In the genomic region with DNA sequence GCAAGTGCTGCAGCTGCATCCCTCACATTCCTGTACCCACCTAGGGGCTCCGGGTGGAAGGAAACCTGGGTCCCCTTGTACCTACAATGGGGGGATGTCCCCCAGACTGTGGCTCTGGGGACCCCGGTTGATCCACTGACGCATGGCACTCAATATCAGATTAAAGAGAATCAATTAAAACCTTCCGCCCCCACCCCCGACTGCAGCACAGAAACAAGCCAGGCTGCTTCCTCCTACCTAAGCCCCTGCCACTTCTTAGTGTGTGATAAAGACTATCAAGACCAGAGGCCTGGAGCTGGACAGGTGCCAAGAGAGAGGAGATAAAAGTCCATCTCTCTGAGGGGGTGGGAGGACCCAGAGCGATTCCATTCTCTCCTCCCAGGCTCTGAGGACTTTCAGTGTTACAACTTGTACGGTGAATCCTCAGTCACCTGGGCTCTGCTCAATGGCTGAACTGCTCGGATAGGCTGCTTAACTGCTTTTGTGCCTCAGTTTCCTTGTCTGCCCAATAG, we compare ENCODE assay signal across 8 cellular contexts. TPM values are rescaled to one million over a fixed set of nuclear protein-coding genes. Genes with fewer than 3 reads are reported as not detected.
DNase-seq lines count a peak whose midpoint lies in the region; ATAC-seq, FAIRE-seq and TF ChIP-seq lines count a peak whose summit lies in the region.

No MANE protein-coding gene starts in this region.

- FAIRE-seq in GM12891 (lab: Jason Lieb, UNC): no peak

- peak overlapping the region; percentile 57 for H3K4me3 ChIP-seq in adipocyte (ENCODE audit: low read length)
- no peak overlapping the region for H3K4me3 ChIP-seq in right lobe of liver

- peak; percentile 77 for DNase-seq in HT-29 (ENCODE audit: low spot score)
- DNase-seq in adipocyte (ENCODE audit: low read depth): peak; percentile 31
- no peak for DNase-seq in right lobe of liver
- no peak for DNase-seq in GM13977 (ENCODE audit: low spot score)
- DNase-seq in mucosa of gallbladder (ENCODE audit: low spot score): no peak
- no peak for DNase-seq in GM12891 (ENCODE audit: insufficient read length, low spot score)
- no peak for DNase-seq in GM10266 (ENCODE audit: extremely low spot score)

- in situ Hi-C loops in GM13977 (cut with MboI; ENCODE audit: low pct_unique_long_range_greater_than_20kb, low sequenced_read_pairs, unreplicated experiment): no loop called here

- peak overlapping the region; percentile 90 for H3K9ac ChIP-seq in adipocyte (ENCODE audit: low read length)

- TF ChIP-seq POLR2A in right lobe of liver (IDR thresholded peaks at IDR 0.05) (no peak), GM12891 (IDR thresholded peaks at IDR 0.05; ENCODE audit: low read depth, low read length) (no peak)

- 21% methylated on average over 3 of the region's 8 CpGs for WGBS in right lobe of liver (ENCODE audit: insufficient coverage, low coverage, low lambda C conversion rate, missing lambda C conversion rate)

- H3K4me1 ChIP-seq in adipocyte (ENCODE audit: control insufficient read depth, insufficient read depth, low read length): peaks cover 89% of the 10 kb centered on the region
- H3K4me1 ChIP-seq in right lobe of liver: peaks cover 0 to 71% (median 38%) of the 10 kb centered on the region in 4 donors

- ATAC-seq in right lobe of liver: no peak

- intact Hi-C loops in right lobe of liver (cut with DNase I): loop anchor here (5.0 kb wide), 2 partner anchors 33 to 38 kb away; a partner anchor contains a TSS

- peaks cover 12% of the 10 kb centered on the region for H3K36me3 ChIP-seq in adipocyte (ENCODE audit: control insufficient read depth, insufficient read depth, low read length, severe bottlenecking)
- H3K36me3 ChIP-seq in right lobe of liver: no peaks in the 10 kb centered on the region

- no peaks in the 10 kb centered on the region for H3K9me3 ChIP-seq in adipocyte (ENCODE audit: control insufficient read depth, low read length)
- no peaks in the 10 kb centered on the region for H3K9me3 ChIP-seq in right lobe of liver

- H3K27me3 ChIP-seq in adipocyte (replicated peaks; ENCODE audit: control insufficient read depth, insufficient read depth, low read length) (no peaks in the 10 kb centered on the region), right lobe of liver (no peaks in the 10 kb centered on the region)

- TF ChIP-seq CTCF in 22Rv1 (IDR thresholded peaks at IDR 0.05) (no peak), right lobe of liver (IDR thresholded peaks at IDR 0.05) (no peak), GM13977 (IDR thresholded peaks at IDR 0.05; ENCODE audit: extremely low read depth, insufficient read depth, missing control alignments) (no peak), GM10266 (IDR thresholded peaks at IDR 0.05; ENCODE audit: control insufficient read depth, insufficient read depth, low read depth, missing control alignments) (no peak)

- H3K27ac ChIP-seq in 22Rv1: peak overlapping the region; percentile 91
- peak overlapping the region; percentile 37 to 82 (median 48) for H3K27ac ChIP-seq in right lobe of liver

TF ChIP-seq in GM12891, 5 proteins besides CTCF, POLR2A, EP300 and RAD21:
- TF ChIP-seq TAF1 (IDR thresholded peaks at IDR 0.05; ENCODE audit: low read depth, low read length) (no peak), POU2F2 (IDR thresholded peaks at IDR 0.05; ENCODE audit: low read depth, low read length) (no peak), SPI1 (IDR thresholded peaks at IDR 0.05; ENCODE audit: low read depth, low read length) (no peak), PAX5 (IDR thresholded peaks at IDR 0.05; ENCODE audit: insufficient read depth, low read length, severe bottlenecking) (no peak), POLR2AphosphoS5 (IDR thresholded peaks at IDR 0.05; ENCODE audit: low read depth, low read length) (no peak)

RNA-seq across cellular contexts. Expression of a gene that starts 28.2 kb away (rescaled TPM):
- total RNA-seq in HT-29 (2014; rRNA removed; shearing (Covaris generic)): 5,263 and 5,354 TPM in 2 replicates
- total RNA-seq in right lobe of liver (1,000 to 10,000 TPM in 2 of 6 experiments, 100 to 1,000 TPM in 4; 549 to 1,070 (median 665) TPM), mucosa of gallbladder (1,053 TPM)
- 5,981 TPM for polyA plus RNA-seq in GM12891 (2012; ENCODE audit: low read depth, missing spikeins)

RNA-seq across cellular contexts. Expression of a gene that starts 34.6 kb away (rescaled TPM):
- total RNA-seq in HT-29 (2014; rRNA removed; shearing (Covaris generic)): 217 and 227 TPM in 2 replicates
- total RNA-seq in right lobe of liver (10 to 100 TPM; 29.9 to 62.8 (median 39.4) TPM), mucosa of gallbladder (80.4 TPM)
- polyA plus RNA-seq in GM12891 (2012; ENCODE audit: low read depth, missing spikeins): 39.6 TPM

RNA-seq across cellular contexts. Expression of a gene that starts 36.4 kb away (rescaled TPM):
- total RNA-seq in HT-29 (2014; rRNA removed; shearing (Covaris generic)): 59.7 and 63.0 TPM in 2 replicates
- total RNA-seq in right lobe of liver: 10 to 100 TPM; 15.1 to 32.6 (median 24.1) TPM
- 119 TPM for total RNA-seq in mucosa of gallbladder
- 17.6 TPM for polyA plus RNA-seq in GM12891 (2012; ENCODE audit: low read depth, missing spikeins)

Comparison
In these comparisons a context has a peak if more than half of its experiments do, and no peak if none do; other contexts are left out.
1. DNase-seq: peak in HT-29 (single experiment) and adipocyte (single experiment); none in right lobe of liver (0 of 3), GM13977 (single experiment), mucosa of gallbladder (single experiment), GM12891 (single experiment) and GM10266 (single experiment).